Comparison of ENCODE assay signal across 7 cellular contexts in the genomic region with DNA sequence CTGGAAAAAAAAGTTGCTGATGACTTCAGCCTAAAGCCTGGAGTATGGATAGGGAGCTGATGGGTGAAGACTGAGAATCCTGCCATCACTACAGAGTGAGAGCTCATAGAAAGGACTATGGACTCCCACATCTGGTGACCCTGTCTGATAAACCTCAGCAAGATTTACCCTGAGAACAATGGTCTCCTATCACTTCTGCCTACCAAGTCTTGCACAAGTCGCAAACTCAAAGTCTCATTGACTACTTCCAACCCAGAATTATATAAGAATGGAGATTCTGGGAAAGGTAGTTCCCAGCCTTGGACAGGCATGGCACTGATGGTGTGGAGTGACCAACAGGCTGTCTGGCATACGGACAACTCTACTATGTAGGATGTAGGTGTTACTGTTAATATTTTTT.
"Had no signal": no experiment of that assay in that cellular context is flagged by ENCODE, and none has a peak within 500 bp of the region (broad histone marks: within the 10 kb centered on the region; RNA-seq: fewer than 3 reads in every experiment).

No MANE protein-coding gene starts in this region.

- FAIRE-seq: HTR-8/SVneo, K562 had no signal

- DNase-seq: IMR-90, KBM-7, KG1 had no signal

- H3K9ac ChIP-seq: KMS-11 had no signal

- H3K27ac ChIP-seq: HL-60, KMS-11 had no signal

- H3K4me2 ChIP-seq: KMS-11 had no signal

- ATAC-seq: K562 had no signal

- H3K4me3 ChIP-seq: K562 had no signal
